In the genomic region with DNA sequence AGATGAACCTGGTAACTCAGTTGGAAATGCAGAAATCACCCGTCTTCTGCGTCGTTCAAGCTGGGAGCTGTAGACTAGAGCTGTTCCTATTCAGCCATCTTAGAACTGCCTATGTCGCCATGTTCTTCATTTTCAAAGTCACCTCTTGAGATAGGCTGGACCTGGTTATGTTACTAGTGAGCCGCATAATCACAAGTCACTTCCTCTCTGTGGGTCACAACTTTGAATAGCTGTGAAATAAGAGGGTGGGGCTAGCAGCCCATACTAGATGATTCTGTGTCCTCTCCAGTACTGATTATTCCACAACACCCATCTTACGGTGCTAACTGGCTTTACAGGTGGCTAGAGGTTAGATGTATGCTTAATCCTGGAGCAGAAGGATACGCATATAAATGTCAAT, we compare ENCODE assay signal across 20 cellular contexts.
DNase-seq lines count a peak whose midpoint lies in the region; ATAC-seq and TF ChIP-seq lines count a peak whose summit lies in the region.
"Had no signal": no experiment of that assay in that cellular context is flagged by ENCODE, and none has a peak within 500 bp of the region (broad histone marks: within the 10 kb centered on the region; RNA-seq: fewer than 3 reads in every experiment).

No MANE protein-coding gene starts in this region.

- H3K4me2 ChIP-seq in osteoblast (ENCODE audit: insufficient read depth, low read length): no peak overlapping the region
- H3K4me2 ChIP-seq: BLaER1 treated with 17β-estradiol and CSF1 and Interleukin-3, amounts not matched to agents 10 nM and 100 nM had no signal

- no peaks in the 10 kb centered on the region for H3K27me3 Mint-ChIP-seq in effector memory CD8-positive, alpha-beta T cell
- no peaks in the 10 kb centered on the region for H3K27me3 Mint-ChIP-seq in naive thymus-derived CD4-positive, alpha-beta T cell
- H3K27me3 Mint-ChIP-seq: B cell; CD4-positive, CD25-positive, alpha-beta regulatory T cell; CD8-positive, alpha-beta memory T cell had no signal

- H4K20me1 ChIP-seq in osteoblast (ENCODE audit: insufficient read depth, low read length): no peaks in the 10 kb centered on the region
- H4K20me1 ChIP-seq: BLaER1 treated with 17β-estradiol and CSF1 and Interleukin-3, amounts not matched to agents 10 nM and 100 nM had no signal

- no peaks in the 10 kb centered on the region for H3K79me2 ChIP-seq in osteoblast (ENCODE audit: insufficient read depth, low read length)

- no peak for TF ChIP-seq EP300 in ovary (IDR thresholded peaks at IDR 0.05)

- TF ChIP-seq POLR2A in ovary (IDR thresholded peaks at IDR 0.05): no peak

- H3K27ac Mint-ChIP-seq in effector memory CD8-positive, alpha-beta T cell: peak overlapping the region; percentile 74 to 86
- H3K27ac Mint-ChIP-seq in naive thymus-derived CD4-positive, alpha-beta T cell: peak overlapping the region in 1 of 9 donors; percentile 11
- H3K27ac Mint-ChIP-seq: B cell; CD4-positive, CD25-positive, alpha-beta regulatory T cell; HFFc6 had no signal

- peaks cover 0 to 8% of the 10 kb centered on the region in 2 donors for H3K9me3 Mint-ChIP-seq in effector memory CD8-positive, alpha-beta T cell
- H3K9me3 Mint-ChIP-seq in naive thymus-derived CD4-positive, alpha-beta T cell: peaks cover 0 to 47% (median 0%) of the 10 kb centered on the region in 11 donors
- H3K9me3 Mint-ChIP-seq: CD8-positive, alpha-beta memory T cell had no signal

- peak; percentile 99 for ATAC-seq in effector memory CD8-positive, alpha-beta T cell (replicated peaks)
- peak; percentile 89 for ATAC-seq in naive thymus-derived CD4-positive, alpha-beta T cell
- no peak for ATAC-seq in GM18909 (IDR thresholded peaks at IDR 0.05; ENCODE audit: poor library complexity, unreplicated experiment)
- ATAC-seq: HCT116 had no signal

- no peak overlapping the region for H2AFZ ChIP-seq in osteoblast (ENCODE audit: low read length)

- CTCF ChIA-PET in naive thymus-derived CD4-positive, alpha-beta T cell (lab: Charles Lee): no interaction called here
- CTCF ChIA-PET in GM10248 (lab: Yijun Ruan, JAX): interaction anchor here (1.1 kb wide), 1 partner anchor 12 kb away, joined by 5 read pairs; no protein-coding TSS in a partner anchor

- H3K4me3 Mint-ChIP-seq in effector memory CD8-positive, alpha-beta T cell: peak overlapping the region; percentile 27 to 68
- H3K4me3 Mint-ChIP-seq in naive thymus-derived CD4-positive, alpha-beta T cell: no peak overlapping the region
- H3K4me3 Mint-ChIP-seq: B cell; CD4-positive, CD25-positive, alpha-beta regulatory T cell; HFFc6 had no signal

- H3K36me3 ChIP-seq in naive thymus-derived CD4-positive, alpha-beta T cell (ENCODE audit: control insufficient read depth in 2 of 3, insufficient read depth in 3 of 3, low read length in 3 of 3): peaks cover 0 to 13% (median 0%) of the 10 kb centered on the region in 3 experiments
- H3K36me3 ChIP-seq in osteoblast (ENCODE audit: insufficient read depth, low read length) (no peaks in the 10 kb centered on the region), ovary (no peaks in the 10 kb centered on the region)

- H3K27me3 ChIP-seq in naive thymus-derived CD4-positive, alpha-beta T cell (ENCODE audit: control insufficient read depth in 2 of 2, insufficient read depth in 2 of 2, low read length in 2 of 2): no peaks in the 10 kb centered on the region
- H3K27me3 ChIP-seq in osteoblast (ENCODE audit: insufficient read depth, low read length) (no peaks in the 10 kb centered on the region), ovary (no peaks in the 10 kb centered on the region)
- H3K27me3 ChIP-seq: BLaER1 treated with 17β-estradiol and CSF1 and Interleukin-3, amounts not matched to agents 10 nM and 100 nM had no signal

- no peaks in the 10 kb centered on the region for H3K4me1 ChIP-seq in naive thymus-derived CD4-positive, alpha-beta T cell (ENCODE audit: control insufficient read depth in 2 of 2, insufficient read depth in 2 of 2, low read length in 2 of 2)
- H3K4me1 ChIP-seq in osteoblast (ENCODE audit: insufficient read depth, low read length) (no peaks in the 10 kb centered on the region), ovary (ENCODE audit: insufficient read depth) (no peaks in the 10 kb centered on the region)
- H3K4me1 ChIP-seq: BLaER1 treated with 17β-estradiol and CSF1 and Interleukin-3, amounts not matched to agents 10 nM and 100 nM had no signal

- WGBS in ovary, 3 donors: 96 to 99% (median 97%) methylated on average over 7 of the region's 7 CpGs

- peak; percentile 6 to 29 (median 7) for DNase-seq in effector memory CD8-positive, alpha-beta T cell
- no peak for DNase-seq in naive thymus-derived CD4-positive, alpha-beta T cell
- DNase-seq in osteoblast (ENCODE audit: insufficient read length, low spot score, missing footprints) (peak; percentile 41), GM10248 (ENCODE audit: extremely low spot score) (no peak), ovary (no peak)
- DNase-seq: CD4-positive, CD25-positive, alpha-beta regulatory T cell; COR-L47; DMS 273 treated with DMSO at 0.1 percent for 48 hours; DMS53; DND-41; EL; GOT3; H7; HFFc6 had no signal

- no peaks in the 10 kb centered on the region for H3K36me3 Mint-ChIP-seq in effector memory CD8-positive, alpha-beta T cell (ENCODE audit: insufficient read depth)
- peaks cover 7 to 56% (median 28%) of the 10 kb centered on the region in 5 donors for H3K36me3 Mint-ChIP-seq in naive thymus-derived CD4-positive, alpha-beta T cell

- no peak overlapping the region for H3K4me3 ChIP-seq in naive thymus-derived CD4-positive, alpha-beta T cell (ENCODE audit: low read length)
- no peak overlapping the region for H3K4me3 ChIP-seq in osteoblast (ENCODE audit: insufficient read depth, low read length)
- no peak overlapping the region for H3K4me3 ChIP-seq in ovary
- H3K4me3 ChIP-seq: BLaER1 treated with 17β-estradiol and CSF1 and Interleukin-3, amounts not matched to agents 10 nM and 100 nM had no signal

- H3K9me3 ChIP-seq in naive thymus-derived CD4-positive, alpha-beta T cell (ENCODE audit: control insufficient read depth in 2 of 3, low read length in 3 of 3): no peaks in the 10 kb centered on the region
- H3K9me3 ChIP-seq in osteoblast (ENCODE audit: low read depth, low read length): no peaks in the 10 kb centered on the region
- no peaks in the 10 kb centered on the region for H3K9me3 ChIP-seq in ovary

- POLR2A ChIA-PET in naive thymus-derived CD4-positive, alpha-beta T cell (lab: Charles Lee): no interaction called here
- POLR2A ChIA-PET in GM10248 (lab: Yijun Ruan, JAX): no interaction called here

- intact Hi-C loops in naive thymus-derived CD4-positive, alpha-beta T cell (cut with micrococcal nuclease): no loop called here
- intact Hi-C loops in ovary (cut with DNase I): no loop called here

- TF ChIP-seq CTCF in osteoblast (IDR thresholded peaks at IDR 0.05; ENCODE audit: extremely low read depth, low read depth, low read length): no peak
- no peak for TF ChIP-seq CTCF in GM10248 (IDR thresholded peaks at IDR 0.05; ENCODE audit: control extremely low read depth, extremely low read depth, low read depth, missing control alignments)
- no peak for TF ChIP-seq CTCF in ovary (IDR thresholded peaks at IDR 0.05)

- peaks cover 8 to 13% of the 10 kb centered on the region in 2 donors for H3K4me1 Mint-ChIP-seq in effector memory CD8-positive, alpha-beta T cell (ENCODE audit: low read depth in 2 of 2)
- H3K4me1 Mint-ChIP-seq in naive thymus-derived CD4-positive, alpha-beta T cell: peaks cover 0 to 11% (median 3%) of the 10 kb centered on the region in 7 donors
- H3K4me1 Mint-ChIP-seq: B cell had no signal

- H3K27ac ChIP-seq in naive thymus-derived CD4-positive, alpha-beta T cell (ENCODE audit: low read depth, low read length): no peak overlapping the region
- H3K27ac ChIP-seq in osteoblast (ENCODE audit: low read depth, low read length) (no peak overlapping the region), ovary (no peak overlapping the region)
- H3K27ac ChIP-seq: BLaER1 treated with 17β-estradiol and CSF1 and Interleukin-3, amounts not matched to agents 10 nM and 100 nM; HL-60 had no signal

Comparison
In these comparisons a context has a peak if more than half of its experiments do, and no peak if none do; other contexts are left out.
1. DNase-seq: peak in effector memory CD8-positive, alpha-beta T cell (3 of 3) and osteoblast (single experiment); none in naive thymus-derived CD4-positive, alpha-beta T cell (0 of 9), GM10248 (single experiment) and ovary (0 of 5).
2. H3K4me3 Mint-ChIP-seq: peak in effector memory CD8-positive, alpha-beta T cell (2 of 2); none in naive thymus-derived CD4-positive, alpha-beta T cell (0 of 10).